Comparison of ENCODE assay signal across 16 cellular contexts in the genomic region with DNA sequence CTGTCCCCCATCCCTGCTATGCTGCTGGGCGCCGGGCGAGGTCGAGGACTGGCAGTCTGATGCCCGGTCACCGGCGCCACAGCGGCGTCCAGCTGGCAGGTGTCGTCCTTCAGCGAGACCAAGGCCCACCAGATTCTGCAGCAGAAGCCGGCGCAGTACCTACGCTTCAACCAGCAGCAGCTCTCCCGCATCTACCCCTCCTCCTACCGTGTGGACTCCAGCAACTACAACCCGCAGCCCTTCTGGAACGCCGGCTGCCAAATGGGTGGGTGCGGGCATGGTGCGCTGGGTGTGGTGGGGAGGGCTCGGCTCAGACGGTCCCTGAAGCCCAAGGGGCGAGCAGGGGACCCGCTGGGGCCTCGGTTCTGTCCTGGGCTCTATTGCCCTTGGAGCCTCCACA. TPM values are rescaled to one million over a fixed set of nuclear protein-coding genes. Genes with fewer than 3 reads are reported as not detected.
DNase-seq lines count a peak whose midpoint lies in the region; ATAC-seq, FAIRE-seq and TF ChIP-seq lines count a peak whose summit lies in the region.
"Had no signal": no experiment of that assay in that cellular context is flagged by ENCODE, and none has a peak within 500 bp of the region (broad histone marks: within the 10 kb centered on the region; RNA-seq: fewer than 3 reads in every experiment).

No MANE protein-coding gene starts in this region.

- H3K4me1 ChIP-seq in BLaER1, result peaks cover 97% of the 10 kb centered on the region
- H3K4me1 ChIP-seq in GM12878 (ENCODE audit: control insufficient read depth, insufficient read depth, low read length), result peaks cover 10% of the 10 kb centered on the region
- H3K4me1 ChIP-seq in neuronal stem cell (ENCODE audit: control insufficient read depth in 2 of 2, insufficient read depth in 1 of 2, low read depth in 1 of 2, low read length in 2 of 2), result peaks cover 2 to 3% of the 10 kb centered on the region in 2 donors
- H3K4me1 ChIP-seq in mucosa of descending colon (ENCODE audit: low read depth), result no peaks in the 10 kb centered on the region

- DNase-seq in H7, result peak; percentile 63
- no peak for DNase-seq in GM12878 (ENCODE audit: low read depth, low spot score)
- no peak for DNase-seq in neuronal stem cell (ENCODE audit: low spot score)
- no peak for DNase-seq in NK-92 (lab: John Stamatoyannopoulos, UW; ENCODE audit: unreplicated experiment)
- no peak for DNase-seq in mucosa of descending colon
- no peak for DNase-seq in central memory CD4-positive, alpha-beta T cell
- DNase-seq: C1 segment of cervical spinal cord, HCEC 1CT, NCI-H1105 treated with DMSO at 0.1 percent for 48 hours, NCI-H1694, NCI-H2081 treated with DMSO at 0.1 percent for 48 hours, NCI-H524 had no signal

- H3K4me3 ChIP-seq in BLaER1 (peak overlapping the region; percentile 19; the same call in 1 of the 2 replicates), H7 (ENCODE audit: insufficient read depth, low read depth, low read length) (no peak overlapping the region), GM12878 (no peak overlapping the region), neuronal stem cell (ENCODE audit: low read length in 2 of 2) (no peak overlapping the region), mucosa of descending colon (no peak overlapping the region)
- H3K4me3 ChIP-seq: A549, SJCRH30 had no signal

- no peak for TF ChIP-seq POLR2A in GM12878 (IDR thresholded peaks at IDR 0.05; ENCODE audit: low read depth, low read length)

- 75% methylated on average over 26 of the region's 26 CpGs for whole genome bisulfite sequencing in GM12878 (ENCODE audit: insufficient coverage, insufficient replicate concordance, low lambda C conversion rate, missing lambda C conversion rate)
- no CpG with 5 or more reads among the region's 26 CpGs for WGBS in neuronal stem cell (ENCODE audit: extremely low coverage in 2 of 2, insufficient read length in 2 of 2, insufficient replicate concordance in 1 of 2), 2 donors

- H3K18ac ChIP-seq in neuronal stem cell (ENCODE audit: low read length), result peak overlapping the region; percentile 64

- no peak overlapping the region for H3K4ac ChIP-seq in neuronal stem cell (ENCODE audit: low read length)

- TF ChIP-seq CTCF in GM12878 (IDR thresholded peaks at IDR 0.05 in 2 of 3, conservative IDR thresholded peaks at IDR 0.05 in 1 of 3; ENCODE audit: control insufficient read depth in 2 of 3, extremely low read depth in 1 of 3, insufficient read depth in 1 of 3, low read depth in 3 of 3, low read length in 3 of 3) (no peak), mucosa of descending colon (IDR thresholded peaks at IDR 0.05) (no peak)

- H3K14ac ChIP-seq in neuronal stem cell (ENCODE audit: low read length), result peak overlapping the region; percentile 94

- BruUV-seq in GM12878 (replicated peaks; lab: Mats Ljungman, UMichigan), result no TSS peak

- H4K20me1 ChIP-seq in BLaER1, result peaks cover 9% of the 10 kb centered on the region; the same call in 1 of the 2 replicates
- no peaks in the 10 kb centered on the region for H4K20me1 ChIP-seq in GM12878 (ENCODE audit: control insufficient read depth, insufficient read depth)

- no peaks in the 10 kb centered on the region for H3K79me2 ChIP-seq in GM12878 (ENCODE audit: control insufficient read depth, insufficient read depth, low read length)

- H3K27ac ChIP-seq in BLaER1, result peak overlapping the region; percentile 86
- no peak overlapping the region for H3K27ac ChIP-seq in GM12878 (ENCODE audit: control insufficient read depth, insufficient read depth)
- H3K27ac ChIP-seq in neuronal stem cell (replicated peaks; ENCODE audit: low read length), result no peak overlapping the region
- H3K27ac ChIP-seq: A549, SJCRH30 had no signal

- H2BK5ac ChIP-seq in neuronal stem cell (ENCODE audit: low read length), result no peak overlapping the region

- TF ChIP-seq RAD21 in GM12878 (IDR thresholded peaks at IDR 0.05; ENCODE audit: insufficient read depth, low read depth, low read length), result no peak

- no peaks in the 10 kb centered on the region for H3K9me3 ChIP-seq in BLaER1
- H3K9me3 ChIP-seq in GM12878 (replicated peaks; ENCODE audit: control insufficient read depth, insufficient read depth, low read length), result no peaks in the 10 kb centered on the region
- no peaks in the 10 kb centered on the region for H3K9me3 ChIP-seq in neuronal stem cell (replicated peaks in 1 of 2; ENCODE audit: control insufficient read depth in 2 of 2, insufficient read depth in 1 of 2, low read depth in 1 of 2, low read length in 2 of 2)
- no peaks in the 10 kb centered on the region for H3K9me3 ChIP-seq in mucosa of descending colon
- H3K9me3 ChIP-seq: A549, SJCRH30 had no signal

- intact Hi-C loops in GM12878 (cut with micrococcal nuclease; ENCODE audit: unreplicated experiment) (no loop called here), mucosa of descending colon (cut with DNase I, micrococcal nuclease) (no loop called here)

- H2AFZ ChIP-seq in GM12878 (ENCODE audit: control insufficient read depth, low read depth, low read length) (no peak overlapping the region), neuronal stem cell (ENCODE audit: low read length) (no peak overlapping the region)

- peak overlapping the region; percentile 92 for H2AK5ac ChIP-seq in neuronal stem cell (ENCODE audit: low read depth, low read length)

- in situ Hi-C loops in GM12878 (cut with MboI), result no loop called here

- H3K9ac ChIP-seq in BLaER1, result peak overlapping the region; percentile 65; the same call in 1 of the 2 replicates
- H3K9ac ChIP-seq in GM12878 (ENCODE audit: control insufficient read depth, insufficient read depth, low read length), result no peak overlapping the region
- H3K9ac ChIP-seq in neuronal stem cell (ENCODE audit: low read depth, low read length, poor library complexity), result peak overlapping the region; percentile 70

- peak overlapping the region; percentile 87 for H3K23ac ChIP-seq in neuronal stem cell (ENCODE audit: low read depth, low read length, poor library complexity)

- ATAC-seq in GM12878 (no peak), mucosa of descending colon (no peak)
- ATAC-seq: A549 had no signal

- no peak overlapping the region for H4K91ac ChIP-seq in neuronal stem cell (ENCODE audit: low read depth, low read length, poor library complexity)

- POLR2A ChIA-PET in GM12878 (lab: Charles Lee), result interaction anchor here (2.0 kb wide), 1 partner anchor 89 kb away, joined by 9 read pairs; no protein-coding TSS in a partner anchor

- H3K36me3 ChIP-seq in BLaER1, result no peaks in the 10 kb centered on the region
- H3K36me3 ChIP-seq in H7 (replicated peaks; ENCODE audit: control insufficient read depth, insufficient read depth, low read length), result no peaks in the 10 kb centered on the region
- H3K36me3 ChIP-seq in GM12878 (ENCODE audit: control insufficient read depth in 2 of 2, insufficient read depth in 2 of 2, low read length in 1 of 2), result no peaks in the 10 kb centered on the region
- H3K36me3 ChIP-seq in neuronal stem cell (replicated peaks in 1 of 2; ENCODE audit: control insufficient read depth in 2 of 2, insufficient read depth in 2 of 2, low read length in 2 of 2), result no peaks in the 10 kb centered on the region
- H3K36me3 ChIP-seq in mucosa of descending colon (ENCODE audit: low read depth), result no peaks in the 10 kb centered on the region
- H3K36me3 ChIP-seq: SJCRH30 had no signal

- no peak for TF ChIP-seq EP300 in GM12878 (IDR thresholded peaks at IDR 0.05; ENCODE audit: borderline replicate concordance in 1 of 2, control insufficient read depth in 1 of 2, low read depth in 2 of 2, low read length in 2 of 2)

- no peak overlapping the region for H2BK12ac ChIP-seq in neuronal stem cell (ENCODE audit: low read length)

- H2BK15ac ChIP-seq in neuronal stem cell (ENCODE audit: low read length), result no peak overlapping the region

- RAD21 ChIA-PET in GM12878 (lab: Charles Lee; ENCODE audit: unreplicated experiment), result interaction anchor here (1.1 to 1.9 kb wide), 3 partner anchors 30 to 81 kb away, joined by 3 to 11 read pairs (median 4); a partner anchor contains a TSS

- FAIRE-seq in GM12878 (lab: Jason Lieb, UNC), result no peak
- FAIRE-seq: A549 had no signal

- CTCF ChIA-PET in GM12878 (lab: Yijun Ruan, JAX), result interaction anchor here (1.5 kb wide), 1 partner anchor 51 kb away, joined by 8 read pairs; no protein-coding TSS in a partner anchor

- H3K27me3 ChIP-seq in BLaER1, result no peaks in the 10 kb centered on the region
- H3K27me3 ChIP-seq in H7 (ENCODE audit: control insufficient read depth, insufficient read depth, low read length), result no peaks in the 10 kb centered on the region
- no peaks in the 10 kb centered on the region for H3K27me3 ChIP-seq in GM12878 (replicated peaks in 1 of 2; ENCODE audit: control insufficient read depth in 2 of 2, insufficient read depth in 2 of 2, low read length in 1 of 2)
- H3K27me3 ChIP-seq in neuronal stem cell (ENCODE audit: control insufficient read depth in 3 of 3, insufficient read depth in 3 of 3, low read depth in 1 of 3, low read length in 3 of 3), result peaks cover 0 to 59% (median 0%) of the 10 kb centered on the region in 3 experiments

- H3K4me2 ChIP-seq in BLaER1 (peak overlapping the region; percentile 98), GM12878 (ENCODE audit: control insufficient read depth, insufficient read depth) (peak overlapping the region; percentile 54; the same call in 1 of the 2 replicates), neuronal stem cell (ENCODE audit: insufficient read depth, low read length, poor library complexity, severe bottlenecking) (no peak overlapping the region)
- H3K4me2 ChIP-seq: A549 had no signal

- SMC1A ChIA-PET in GM12878 (lab: Charles Lee; ENCODE audit: uncharacterized antibody, unreplicated experiment), result interaction anchor here (0.9 to 1.1 kb wide), 2 partner anchors 28 to 49 kb away, joined by 3 to 4 read pairs; no protein-coding TSS in a partner anchor

- H4K8ac ChIP-seq in neuronal stem cell (ENCODE audit: low read depth, low read length), result no peak overlapping the region

- no peaks in the 10 kb centered on the region for H3K79me1 ChIP-seq in neuronal stem cell (ENCODE audit: low read depth, low read length)

- no peak overlapping the region for H2BK120ac ChIP-seq in neuronal stem cell (ENCODE audit: low read depth, low read length)

RNA-seq across cellular contexts. Expression of a gene that starts 20.7 kb away (rescaled TPM):
- total RNA-seq in H7 (2014; rRNA removed; shearing (Covaris generic)), result 0.24 and 0.37 TPM in 2 replicates
- total RNA-seq in GM12878 (2013; cell fraction: nucleolus; rRNA removed), result 3.9 and 7.9 TPM in 2 replicates
- total RNA-seq in GM12878 (2014; rRNA removed) (0.11 and 0.73 TPM in 2 replicates), GM12878 (2014; rRNA removed; fragmentation: Illumina TruSeq; extraction: Trizol) (0.04 and 0.05 TPM in 2 replicates), GM12878 (2021) (0.62 and 0.74 TPM in 2 replicates), mucosa of descending colon (1 to 10 TPM; 1.2 to 6.8 (median 1.9) TPM)
- polyA plus RNA-seq in GM12878 (2011; ENCODE audit: low read depth), result 0.28 TPM
- polyA plus RNA-seq in GM12878 (2011; rRNA removed) (0.24 and 0.30 TPM in 2 replicates), GM12878 (2014; fragmentation: Illumina TruSeq; extraction: Trizol) (0.12 TPM in 1 of 2 replicates, not detected in the other), GM12878 (2014; fragmentation: Nextera tagmentation; extraction: Ambion mirVana) (not detected), GM12878 (2014; rRNA removed) (0.53 and 1.1 TPM in 2 replicates), GM12878 (2016; fragmentation: Nextera tagmentation; extraction: Ambion mirVana) (under 1 TPM in 1 of 2 experiments, not detected in 1; 0.03 TPM)
- polyA plus RNA-seq in GM12878 (2011; cell fraction: cytosol; rRNA removed), result 0.27 and 0.64 TPM in 2 replicates
- polyA plus RNA-seq in GM12878 (2011; cell fraction: nucleus; rRNA removed), result 4.9 and 6.8 TPM in 2 replicates
- 1.4 and 2.3 TPM in 2 replicates for polyA plus RNA-seq in GM12878 (2012)
- polyA minus RNA-seq in GM12878 (2011; rRNA and poly(A)+ RNA removed), result 0.59 and 0.77 TPM in 2 replicates
- 0.27 TPM in 1 of 2 replicates, not detected in the other for polyA minus RNA-seq in GM12878 (2011; cell fraction: cytosol; rRNA and poly(A)+ RNA removed)
- polyA minus RNA-seq in GM12878 (2011; cell fraction: nucleus; rRNA and poly(A)+ RNA removed), result 1.1 and 2.0 TPM in 2 replicates
- polyA plus RNA-seq in neuronal stem cell (2013, experiment 1 of 2), result 4.2 TPM
- polyA plus RNA-seq in neuronal stem cell (2013, experiment 2 of 2), result 4.0 TPM

RNA-seq across cellular contexts. Expression of a gene that starts 29.6 kb away (rescaled TPM):
- total RNA-seq in H7 (2014; rRNA removed; shearing (Covaris generic)), result 62.5 and 79.0 TPM in 2 replicates
- total RNA-seq in GM12878 (2013; cell fraction: nucleolus; rRNA removed), result 85.4 and 117 TPM in 2 replicates
- total RNA-seq in GM12878 (2014; rRNA removed) (24.1 and 24.9 TPM in 2 replicates), GM12878 (2014; rRNA removed; fragmentation: Illumina TruSeq; extraction: Trizol) (10.4 and 10.6 TPM in 2 replicates), GM12878 (2021) (25.8 and 38.0 TPM in 2 replicates), mucosa of descending colon (10 to 100 TPM; 28.1 to 51.6 (median 44.7) TPM)
- 7.1 TPM for polyA plus RNA-seq in GM12878 (2011; ENCODE audit: low read depth)
- polyA plus RNA-seq in GM12878 (2011; rRNA removed) (12.4 and 27.0 TPM in 2 replicates), GM12878 (2014; fragmentation: Illumina TruSeq; extraction: Trizol) (11.1 and 15.0 TPM in 2 replicates), GM12878 (2014; fragmentation: Nextera tagmentation; extraction: Ambion mirVana) (1 to 10 TPM in 1 of 2 experiments, under 1 TPM in 1; 0.35 to 1.5 TPM), GM12878 (2014; rRNA removed) (25.0 and 27.2 TPM in 2 replicates), GM12878 (2016; fragmentation: Nextera tagmentation; extraction: Ambion mirVana) (10 to 100 TPM; 18.2 to 19.0 TPM)
- polyA plus RNA-seq in GM12878 (2011; cell fraction: cytosol; rRNA removed), result 15.9 and 23.0 TPM in 2 replicates
- 158 and 199 TPM in 2 replicates for polyA plus RNA-seq in GM12878 (2011; cell fraction: nucleus; rRNA removed)
- polyA plus RNA-seq in GM12878 (2012), result 18.2 and 18.5 TPM in 2 replicates
- 14.9 and 26.2 TPM in 2 replicates for polyA minus RNA-seq in GM12878 (2011; rRNA and poly(A)+ RNA removed)
- polyA minus RNA-seq in GM12878 (2011; cell fraction: cytosol; rRNA and poly(A)+ RNA removed), result 13.2 and 15.7 TPM in 2 replicates
- polyA minus RNA-seq in GM12878 (2011; cell fraction: nucleus; rRNA and poly(A)+ RNA removed), result 55.4 and 89.3 TPM in 2 replicates
- polyA plus RNA-seq in neuronal stem cell (2013, experiment 1 of 2), result 23.5 TPM
- polyA plus RNA-seq in neuronal stem cell (2013, experiment 2 of 2), result 22.7 TPM

RNA-seq across cellular contexts. Expression of a gene that starts 33.3 kb away (rescaled TPM):
- 0.07 and 0.33 TPM in 2 replicates for total RNA-seq in H7 (2014; rRNA removed; shearing (Covaris generic))
- total RNA-seq in GM12878 (2013; cell fraction: nucleolus; rRNA removed), result not detected in 2 replicates
- 0.22 TPM in 1 of 2 replicates, not detected in the other for total RNA-seq in GM12878 (2014; rRNA removed)
- not detected in 2 replicates for total RNA-seq in GM12878 (2014; rRNA removed; fragmentation: Illumina TruSeq; extraction: Trizol)
- total RNA-seq in GM12878 (2021), result 0.15 TPM in 1 of 2 replicates, not detected in the other
- polyA plus RNA-seq in GM12878 (2011; ENCODE audit: low read depth), result not detected
- polyA plus RNA-seq in GM12878 (2011; rRNA removed), result not detected in 2 replicates
- not detected in 2 replicates for polyA plus RNA-seq in GM12878 (2011; cell fraction: cytosol; rRNA removed)
- polyA plus RNA-seq in GM12878 (2011; cell fraction: nucleus; rRNA removed), result not detected in 2 replicates
- polyA plus RNA-seq in GM12878 (2012), result not detected in 2 replicates
- polyA plus RNA-seq in GM12878 (2014; fragmentation: Illumina TruSeq; extraction: Trizol), result not detected in 2 replicates
- polyA plus RNA-seq in GM12878 (2014; fragmentation: Nextera tagmentation; extraction: Ambion mirVana), result not detected
- 0.12 TPM in 1 of 2 replicates, not detected in the other for polyA plus RNA-seq in GM12878 (2014; rRNA removed)
- polyA plus RNA-seq in GM12878 (2016; fragmentation: Nextera tagmentation; extraction: Ambion mirVana), result not detected
- polyA minus RNA-seq in GM12878 (2011; rRNA and poly(A)+ RNA removed), result not detected in 2 replicates
- polyA minus RNA-seq in GM12878 (2011; cell fraction: cytosol; rRNA and poly(A)+ RNA removed), result not detected in 2 replicates
- polyA minus RNA-seq in GM12878 (2011; cell fraction: nucleus; rRNA and poly(A)+ RNA removed), result not detected in 2 replicates
- polyA plus RNA-seq in neuronal stem cell (2013, experiment 1 of 2), result 208 TPM
- 209 TPM for polyA plus RNA-seq in neuronal stem cell (2013, experiment 2 of 2)
- total RNA-seq in mucosa of descending colon, result 1 to 10 TPM; 1.3 to 7.8 (median 1.6) TPM
- total RNA-seq: G401, SJCRH30 had no signal
- polyA plus RNA-seq: A549 had no signal

RNA-seq across cellular contexts. Expression of a gene that starts 59.4 kb away (rescaled TPM):
- total RNA-seq in H7 (2014; rRNA removed; shearing (Covaris generic)), result 0.07 and 0.55 TPM in 2 replicates
- total RNA-seq in GM12878 (2013; cell fraction: nucleolus; rRNA removed), result 315 and 380 TPM in 2 replicates
- 53.6 and 61.1 TPM in 2 replicates for total RNA-seq in GM12878 (2014; rRNA removed)
- total RNA-seq in GM12878 (2014; rRNA removed; fragmentation: Illumina TruSeq; extraction: Trizol), result 20.0 and 23.0 TPM in 2 replicates
- total RNA-seq in GM12878 (2021), result 76.2 and 79.1 TPM in 2 replicates
- 42.6 TPM for polyA plus RNA-seq in GM12878 (2011; ENCODE audit: low read depth)
- 30.5 and 69.6 TPM in 2 replicates for polyA plus RNA-seq in GM12878 (2011; rRNA removed)
- polyA plus RNA-seq in GM12878 (2011; cell fraction: cytosol; rRNA removed), result 85.6 and 116 TPM in 2 replicates
- 998 and 1,152 TPM in 2 replicates for polyA plus RNA-seq in GM12878 (2011; cell fraction: nucleus; rRNA removed)
- 120 and 163 TPM in 2 replicates for polyA plus RNA-seq in GM12878 (2012)
- 4.8 and 19.2 TPM in 2 replicates for polyA plus RNA-seq in GM12878 (2014; fragmentation: Illumina TruSeq; extraction: Trizol)
- 1 to 10 TPM in 1 of 2 experiments, under 1 TPM in 1; 0.43 to 2.9 TPM for polyA plus RNA-seq in GM12878 (2014; fragmentation: Nextera tagmentation; extraction: Ambion mirVana)
- 113 and 114 TPM in 2 replicates for polyA plus RNA-seq in GM12878 (2014; rRNA removed)
- 10 to 100 TPM; 36.2 to 46.7 TPM for polyA plus RNA-seq in GM12878 (2016; fragmentation: Nextera tagmentation; extraction: Ambion mirVana)
- polyA minus RNA-seq in GM12878 (2011; rRNA and poly(A)+ RNA removed), result 22.7 and 47.3 TPM in 2 replicates
- 17.1 and 28.0 TPM in 2 replicates for polyA minus RNA-seq in GM12878 (2011; cell fraction: cytosol; rRNA and poly(A)+ RNA removed)
- 91.9 and 124 TPM in 2 replicates for polyA minus RNA-seq in GM12878 (2011; cell fraction: nucleus; rRNA and poly(A)+ RNA removed)
- polyA plus RNA-seq in neuronal stem cell (2013, experiment 1 of 2), result 1.1 TPM
- polyA plus RNA-seq in neuronal stem cell (2013, experiment 2 of 2), result 1.3 TPM
- total RNA-seq in mucosa of descending colon, result 100 to 1,000 TPM; 143 to 206 (median 146) TPM
- total RNA-seq: SJCRH30 had no signal
